In genomic region chr3:10981031-10981430, GRCh38 we compare ENCODE assay signal across 4 cellular contexts. TPM values are rescaled to one million over a fixed set of nuclear protein-coding genes. Genes with fewer than 3 reads are reported as not detected.
"Had no signal": no experiment of that assay in that cellular context is flagged by ENCODE, and none has a peak within 500 bp of the region (broad histone marks: within the 10 kb centered on the region; RNA-seq: fewer than 3 reads in every experiment).

No MANE protein-coding gene starts in this region.

- DNase-seq: GDM1, GF-D8 had no signal

- H3K4me3 ChIP-seq: GM12878 had no signal

RNA-seq across cellular contexts. Expression of gene SLC6A1, which starts 11.5 kb away (rescaled TPM):
- total RNA-seq: G401, GM12878 had no signal
- polyA plus RNA-seq: GM12878 had no signal
